Comparison of ENCODE assay signal across 25 cellular contexts in the genomic region with DNA sequence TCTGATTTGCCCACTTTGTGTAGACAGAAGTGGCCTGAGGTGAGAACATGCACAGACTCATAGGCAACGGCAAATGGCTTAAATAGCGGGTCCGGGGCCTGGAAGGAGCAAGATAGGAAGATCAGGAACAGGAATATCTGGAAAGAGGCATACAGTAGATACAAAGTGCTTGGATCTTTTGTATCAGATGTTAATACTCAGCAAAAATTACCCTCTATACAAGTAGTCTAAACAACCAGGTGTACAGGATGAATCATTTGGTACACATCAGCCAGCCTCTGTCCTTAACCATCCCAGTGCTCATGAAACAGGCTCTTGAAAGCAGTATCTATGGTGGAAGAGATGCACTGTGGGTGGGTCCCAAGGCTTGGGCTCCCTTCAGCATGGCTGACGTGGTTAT. TPM values are rescaled to one million over a fixed set of nuclear protein-coding genes. Genes with fewer than 3 reads are reported as not detected.
A peak's percentile ranks its signal among the peaks of the same experiment; 100 is the strongest.
DNase-seq lines count a peak whose midpoint lies in the region; ATAC-seq and TF ChIP-seq lines count a peak whose summit lies in the region.
"Had no signal": no experiment of that assay in that cellular context is flagged by ENCODE, and none has a peak within 500 bp of the region (broad histone marks: within the 10 kb centered on the region; RNA-seq: fewer than 3 reads in every experiment).

No MANE protein-coding gene starts in this region.

- TF ChIP-seq POLR2A in GM18505 (IDR thresholded peaks at IDR 0.05; ENCODE audit: borderline replicate concordance, extremely low read depth, insufficient read depth, insufficient read length), result no peak

- H3K27me3 Mint-ChIP-seq in T-helper 17 cell, result peaks cover 38% of the 10 kb centered on the region

- TF ChIP-seq CTCF in GM20000 (IDR thresholded peaks at IDR 0.05; ENCODE audit: extremely low read depth, missing control alignments), result no peak

- H3K36me3 Mint-ChIP-seq in T-helper 17 cell (ENCODE audit: low read depth), result peaks cover 16% of the 10 kb centered on the region
- H3K36me3 Mint-ChIP-seq: CD14-positive monocyte; CD8-positive, alpha-beta memory T cell had no signal

- no peaks in the 10 kb centered on the region for H3K9me3 ChIP-seq in T-helper 17 cell (ENCODE audit: control insufficient read depth, low read length, poor library complexity, severe bottlenecking)
- H3K9me3 ChIP-seq: A549, BE2C, HAP-1 had no signal

- peaks cover 6% of the 10 kb centered on the region for H3K4me1 Mint-ChIP-seq in T-helper 17 cell
- H3K4me1 Mint-ChIP-seq: CD8-positive, alpha-beta memory T cell had no signal

- peak; percentile 0 for DNase-seq in COLO668 (lab: John Stamatoyannopoulos, UW; ENCODE audit: unreplicated experiment)
- DNase-seq in DMS53 treated with DMSO at 0.1 percent for 48 hours (lab: John Stamatoyannopoulos, UW; ENCODE audit: unreplicated experiment), result peak; percentile 92
- no peak for DNase-seq in T-helper 17 cell
- DNase-seq in kidney tubule cell (ENCODE audit: low spot score), result peak; percentile 7
- no peak for DNase-seq in GM20000 (ENCODE audit: low spot score)
- DNase-seq: 8988T; ACHN; AML-193; BE2C; Calu3; CD4-positive, alpha-beta T cell; CD8-positive, alpha-beta memory T cell; COR-L47; DMS79; EL; GDM1; GOT3; HFFc6 had no signal

- H3K4me3 Mint-ChIP-seq in T-helper 17 cell, result no peak overlapping the region
- H3K4me3 Mint-ChIP-seq: CD14-positive monocyte; CD4-positive, alpha-beta T cell; CD8-positive, alpha-beta memory T cell; HFFc6 had no signal

- ATAC-seq in T-helper 17 cell, result no peak
- ATAC-seq in GM18505 (IDR thresholded peaks at IDR 0.05; ENCODE audit: unreplicated experiment), result no peak
- no peak for ATAC-seq in HG02571 (IDR thresholded peaks at IDR 0.05; ENCODE audit: unreplicated experiment)
- ATAC-seq in HG03457 (IDR thresholded peaks at IDR 0.05; ENCODE audit: unreplicated experiment), result no peak
- ATAC-seq: A549, GM12878 had no signal

- peak overlapping the region; percentile 49 for H3K27ac Mint-ChIP-seq in T-helper 17 cell
- H3K27ac Mint-ChIP-seq: CD14-positive monocyte; CD4-positive, alpha-beta T cell; CD8-positive, alpha-beta memory T cell; HFFc6 had no signal

RNA-seq across cellular contexts. Expression of gene HLA-C, which starts 28.9 kb away (rescaled TPM):
- total RNA-seq in T-helper 17 cell, result 1,000 to 10,000 TPM; 1,753 to 2,634 TPM

RNA-seq across cellular contexts. Expression of gene HLA-B, which starts 56.2 kb away (rescaled TPM):
- 1,000 to 10,000 TPM; 7,013 to 7,159 TPM for total RNA-seq in T-helper 17 cell

Comparison
In these comparisons a context has a peak if more than half of its experiments do, and no peak if none do; other contexts are left out.
1. DNase-seq: peak in COLO668 (single experiment), DMS53 treated with DMSO at 0.1 percent for 48 hours (single experiment) and kidney tubule cell (single experiment); none in T-helper 17 cell (0 of 3) and GM20000 (single experiment).